ENCODE assay signal across 1 cellular context in genomic region chr22:27662359-27663030, GRCh38.
TF ChIP-seq lines count a peak whose summit lies in the region.

No MANE protein-coding gene starts in this region.

TF ChIP-seq in GM23338, 12 proteins besides CTCF, POLR2A, EP300 and RAD21 (continued from another document):
- TF ChIP-seq, protein P1, sequence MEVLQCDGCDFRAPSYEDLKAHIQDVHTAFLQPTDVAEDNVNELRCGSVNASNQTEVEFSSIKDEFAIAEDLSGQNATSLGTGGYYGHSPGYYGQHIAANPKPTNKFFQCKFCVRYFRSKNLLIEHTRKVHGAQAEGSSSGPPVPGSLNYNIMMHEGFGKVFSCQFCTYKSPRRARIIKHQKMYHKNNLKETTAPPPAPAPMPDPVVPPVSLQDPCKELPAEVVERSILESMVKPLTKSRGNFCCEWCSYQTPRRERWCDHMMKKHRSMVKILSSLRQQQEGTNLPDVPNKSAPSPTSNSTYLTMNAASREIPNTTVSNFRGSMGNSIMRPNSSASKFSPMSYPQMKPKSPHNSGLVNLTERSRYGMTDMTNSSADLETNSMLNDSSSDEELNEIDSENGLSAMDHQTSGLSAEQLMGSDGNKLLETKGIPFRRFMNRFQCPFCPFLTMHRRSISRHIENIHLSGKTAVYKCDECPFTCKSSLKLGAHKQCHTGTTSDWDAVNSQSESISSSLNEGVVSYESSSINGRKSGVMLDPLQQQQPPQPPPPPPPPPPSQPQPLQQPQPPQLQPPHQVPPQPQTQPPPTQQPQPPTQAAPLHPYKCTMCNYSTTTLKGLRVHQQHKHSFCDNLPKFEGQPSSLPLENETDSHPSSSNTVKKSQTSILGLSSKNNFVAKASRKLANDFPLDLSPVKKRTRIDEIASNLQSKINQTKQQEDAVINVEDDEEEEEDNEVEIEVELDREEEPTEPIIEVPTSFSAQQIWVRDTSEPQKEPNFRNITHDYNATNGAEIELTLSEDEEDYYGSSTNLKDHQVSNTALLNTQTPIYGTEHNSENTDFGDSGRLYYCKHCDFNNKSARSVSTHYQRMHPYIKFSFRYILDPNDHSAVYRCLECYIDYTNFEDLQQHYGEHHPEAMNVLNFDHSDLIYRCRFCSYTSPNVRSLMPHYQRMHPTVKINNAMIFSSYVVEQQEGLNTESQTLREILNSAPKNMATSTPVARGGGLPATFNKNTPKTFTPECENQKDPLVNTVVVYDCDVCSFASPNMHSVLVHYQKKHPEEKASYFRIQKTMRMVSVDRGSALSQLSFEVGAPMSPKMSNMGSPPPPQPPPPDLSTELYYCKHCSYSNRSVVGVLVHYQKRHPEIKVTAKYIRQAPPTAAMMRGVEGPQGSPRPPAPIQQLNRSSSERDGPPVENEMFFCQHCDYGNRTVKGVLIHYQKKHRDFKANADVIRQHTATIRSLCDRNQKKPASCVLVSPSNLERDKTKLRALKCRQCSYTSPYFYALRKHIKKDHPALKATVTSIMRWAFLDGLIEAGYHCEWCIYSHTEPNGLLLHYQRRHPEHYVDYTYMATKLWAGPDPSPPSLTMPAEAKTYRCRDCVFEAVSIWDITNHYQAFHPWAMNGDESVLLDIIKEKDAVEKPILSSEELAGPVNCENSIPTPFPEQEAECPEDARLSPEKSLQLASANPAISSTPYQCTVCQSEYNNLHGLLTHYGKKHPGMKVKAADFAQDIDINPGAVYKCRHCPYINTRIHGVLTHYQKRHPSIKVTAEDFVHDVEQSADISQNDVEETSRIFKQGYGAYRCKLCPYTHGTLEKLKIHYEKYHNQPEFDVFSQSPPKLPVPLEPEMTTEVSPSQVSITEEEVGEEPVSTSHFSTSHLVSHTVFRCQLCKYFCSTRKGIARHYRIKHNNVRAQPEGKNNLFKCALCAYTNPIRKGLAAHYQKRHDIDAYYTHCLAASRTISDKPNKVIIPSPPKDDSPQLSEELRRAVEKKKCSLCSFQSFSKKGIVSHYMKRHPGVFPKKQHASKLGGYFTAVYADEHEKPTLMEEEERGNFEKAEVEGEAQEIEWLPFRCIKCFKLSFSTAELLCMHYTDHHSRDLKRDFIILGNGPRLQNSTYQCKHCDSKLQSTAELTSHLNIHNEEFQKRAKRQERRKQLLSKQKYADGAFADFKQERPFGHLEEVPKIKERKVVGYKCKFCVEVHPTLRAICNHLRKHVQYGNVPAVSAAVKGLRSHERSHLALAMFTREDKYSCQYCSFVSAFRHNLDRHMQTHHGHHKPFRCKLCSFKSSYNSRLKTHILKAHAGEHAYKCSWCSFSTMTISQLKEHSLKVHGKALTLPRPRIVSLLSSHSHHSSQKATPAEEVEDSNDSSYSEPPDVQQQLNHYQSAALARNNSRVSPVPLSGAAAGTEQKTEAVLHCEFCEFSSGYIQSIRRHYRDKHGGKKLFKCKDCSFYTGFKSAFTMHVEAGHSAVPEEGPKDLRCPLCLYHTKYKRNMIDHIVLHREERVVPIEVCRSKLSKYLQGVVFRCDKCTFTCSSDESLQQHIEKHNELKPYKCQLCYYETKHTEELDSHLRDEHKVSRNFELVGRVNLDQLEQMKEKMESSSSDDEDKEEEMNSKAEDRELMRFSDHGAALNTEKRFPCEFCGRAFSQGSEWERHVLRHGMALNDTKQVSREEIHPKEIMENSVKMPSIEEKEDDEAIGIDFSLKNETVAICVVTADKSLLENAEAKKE (CRISPR knock-in tag; IDR thresholded peaks at IDR 0.05) = no peak
- no peak for TF ChIP-seq NANOG (IDR thresholded peaks at IDR 0.05; ENCODE audit: borderline replicate concordance)
- no peak for TF ChIP-seq EZH2phosphoT487 (IDR thresholded peaks at IDR 0.05; ENCODE audit: unreplicated experiment)
